In the genomic region with DNA sequence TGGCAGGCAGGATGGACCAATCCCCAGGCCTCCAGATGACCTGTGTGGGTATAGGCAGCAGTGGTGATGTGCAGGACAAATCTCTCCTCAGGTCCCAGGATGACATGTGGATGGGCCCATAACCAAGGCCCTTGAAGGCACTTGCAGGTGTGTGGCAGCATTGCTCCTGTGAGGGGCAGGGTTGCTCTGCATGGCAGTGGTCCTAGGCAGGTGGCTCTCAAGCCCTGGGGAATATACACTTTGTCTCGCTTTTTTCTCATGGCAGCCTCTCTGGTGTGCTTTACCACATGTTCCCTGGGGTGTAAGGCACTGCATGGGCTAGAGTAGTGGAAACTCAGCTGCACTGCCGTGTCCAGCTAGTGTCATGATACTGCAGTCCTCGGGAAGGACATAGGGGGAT, we compare ENCODE assay signal across 18 cellular contexts.
DNase-seq lines count a peak whose midpoint lies in the region; ATAC-seq, FAIRE-seq and TF ChIP-seq lines count a peak whose summit lies in the region.
"Had no signal": no experiment of that assay in that cellular context is flagged by ENCODE, and none has a peak within 500 bp of the region (broad histone marks: within the 10 kb centered on the region; RNA-seq: fewer than 3 reads in every experiment).

No MANE protein-coding gene starts in this region.

- in situ Hi-C loops in GM12878 (cut with MboI) = no loop called here

- H3K27ac ChIP-seq in GM12878 (ENCODE audit: control insufficient read depth, insufficient read depth) (no peak overlapping the region), spleen (no peak overlapping the region)
- H3K27ac ChIP-seq: 22Rv1, BLaER1 had no signal

- no peak overlapping the region for H2AFZ ChIP-seq in GM12878 (ENCODE audit: control insufficient read depth, low read depth, low read length)

- H3K9ac ChIP-seq in GM12878 (ENCODE audit: control insufficient read depth, insufficient read depth, low read length) = no peak overlapping the region
- H3K9ac ChIP-seq: BLaER1 had no signal

- no peak for TF ChIP-seq POLR2A in GM12878 (IDR thresholded peaks at IDR 0.05; ENCODE audit: low read depth, low read length)
- TF ChIP-seq POLR2A in spleen (IDR thresholded peaks at IDR 0.05) = no peak

- TF ChIP-seq CTCF in GM12878 (IDR thresholded peaks at IDR 0.05 in 2 of 3, conservative IDR thresholded peaks at IDR 0.05 in 1 of 3; ENCODE audit: control insufficient read depth in 2 of 3, extremely low read depth in 1 of 3, insufficient read depth in 1 of 3, low read depth in 3 of 3, low read length in 3 of 3) = peak in 2 of 3 experiments; percentile 13 to 33; a peak in 2 of 6 replicates
- no peak for TF ChIP-seq CTCF in spleen (IDR thresholded peaks at IDR 0.05 in 8 of 11, conservative IDR thresholded peaks at IDR 0.05 in 3 of 11)

- H3K27me3 ChIP-seq in GM12878 (replicated peaks in 1 of 2; ENCODE audit: control insufficient read depth in 2 of 2, insufficient read depth in 2 of 2, low read length in 1 of 2) = no peaks in the 10 kb centered on the region
- no peaks in the 10 kb centered on the region for H3K27me3 ChIP-seq in spleen (replicated peaks in 1 of 7)
- H3K27me3 ChIP-seq: BLaER1 had no signal

- CTCF ChIA-PET in GM12878 (lab: Yijun Ruan, JAX) = interaction anchor here (0.6 to 2.0 kb wide), 8 partner anchors 12 to 628 kb away, joined by 3 to 7 read pairs (median 4); no protein-coding TSS in a partner anchor

- no peak for TF ChIP-seq EP300 in GM12878 (IDR thresholded peaks at IDR 0.05; ENCODE audit: borderline replicate concordance in 1 of 2, control insufficient read depth in 1 of 2, low read depth in 2 of 2, low read length in 2 of 2)

- 0% methylated on average over 3 of the region's 3 CpGs for whole genome bisulfite sequencing in GM12878 (ENCODE audit: insufficient coverage, insufficient replicate concordance, low lambda C conversion rate, missing lambda C conversion rate)
- WGBS in spleen, 5 donors = 53 to 69% (median 60%) methylated on average over 3 of the region's 3 CpGs; no CpG with 5 or more reads in 1 of the 5 donors

- RAD21 ChIA-PET in GM12878 (lab: Charles Lee; ENCODE audit: unreplicated experiment) = interaction anchor here (0.6 to 2.1 kb wide), 10 partner anchors 23 to 479 kb away, joined by 3 to 14 read pairs (median 4); no protein-coding TSS in a partner anchor

- SMC1A ChIA-PET in GM12878 (lab: Charles Lee; ENCODE audit: uncharacterized antibody, unreplicated experiment) = interaction anchor here (0.6 to 3.4 kb wide), 17 partner anchors 10 to 626 kb away, joined by 3 to 19 read pairs (median 6); no protein-coding TSS in a partner anchor

- no peak overlapping the region for H3K4me2 ChIP-seq in GM12878 (ENCODE audit: control insufficient read depth, insufficient read depth)
- H3K4me2 ChIP-seq: BLaER1 had no signal

- H3K79me2 ChIP-seq in GM12878 (ENCODE audit: control insufficient read depth, insufficient read depth, low read length) = no peaks in the 10 kb centered on the region

- no TSS peak for BruUV-seq in GM12878 (replicated peaks; lab: Mats Ljungman, UMichigan)

- TF ChIP-seq RAD21 in GM12878 (IDR thresholded peaks at IDR 0.05; ENCODE audit: insufficient read depth, low read depth, low read length) = peak; percentile 35

- no peaks in the 10 kb centered on the region for H3K36me3 ChIP-seq in GM12878 (ENCODE audit: control insufficient read depth in 2 of 2, insufficient read depth in 2 of 2, low read length in 1 of 2)
- H3K36me3 ChIP-seq in spleen = no peaks in the 10 kb centered on the region
- H3K36me3 ChIP-seq: BLaER1 had no signal

- ATAC-seq in GM12878 (peak; percentile 80), HG02571 (IDR thresholded peaks at IDR 0.05; ENCODE audit: unreplicated experiment) (no peak)
- ATAC-seq: PC-3 had no signal

- H3K4me1 ChIP-seq in GM12878 (ENCODE audit: control insufficient read depth, insufficient read depth, low read length) (no peaks in the 10 kb centered on the region), spleen (no peaks in the 10 kb centered on the region)

- H3K9me3 ChIP-seq in GM12878 (replicated peaks; ENCODE audit: control insufficient read depth, insufficient read depth, low read length) = no peaks in the 10 kb centered on the region; the same call in 2 of the 3 replicates
- peaks cover 0 to 24% (median 15%) of the 10 kb centered on the region in 8 donors for H3K9me3 ChIP-seq in spleen
- H3K9me3 ChIP-seq: BLaER1 had no signal

- FAIRE-seq in GM12878 (lab: Jason Lieb, UNC) = no peak

- H3K4me3 ChIP-seq in GM12878 = no peak overlapping the region
- H3K4me3 ChIP-seq in spleen = no peak overlapping the region
- H3K4me3 ChIP-seq: BLaER1 had no signal

- DNase-seq in NCI-H524 (lab: John Stamatoyannopoulos, UW) = peak; percentile 4 to 39
- no peak for DNase-seq in NCI-H524 treated with DMSO at 0.1 percent for 48 hours (lab: John Stamatoyannopoulos, UW)
- DNase-seq in HuH-7 (ENCODE audit: low spot score) = peak; percentile 10
- no peak for DNase-seq in GM12878 (ENCODE audit: low read depth, low spot score)
- DNase-seq in spleen = peak; percentile 37
- no peak for DNase-seq in SKM-1 treated with dmso at 0.1 percent for 144 hours (lab: John Stamatoyannopoulos, UW; ENCODE audit: unreplicated experiment)
- no peak for DNase-seq in SW480 (ENCODE audit: low spot score)
- DNase-seq: CD8-positive, alpha-beta memory T cell; IMR-90; Kasumi-1; NCI-H1417; NCI-H2029; NCI-H526; PC-3; Right ventricle myocardium superior had no signal

- POLR2A ChIA-PET in GM12878 (lab: Charles Lee) = interaction anchor here (0.6 to 1.9 kb wide), 2 partner anchors 11 to 115 kb away, joined by 3 to 5 read pairs; no protein-coding TSS in a partner anchor

- H4K20me1 ChIP-seq in GM12878 (ENCODE audit: control insufficient read depth, insufficient read depth) = no peaks in the 10 kb centered on the region
- H4K20me1 ChIP-seq: BLaER1 had no signal

- intact Hi-C loops in GM12878 (cut with micrococcal nuclease; ENCODE audit: unreplicated experiment) (no loop called here), spleen (cut with DNase I; ENCODE audit: low total_unique reads) (no loop called here)

TF ChIP-seq in GM12878, 131 proteins besides CTCF, POLR2A, EP300 and RAD21:
- TF ChIP-seq WRNIP1 (IDR thresholded peaks at IDR 0.05; ENCODE audit: borderline replicate concordance, low read depth, low read length) (no peak), ELK1 (IDR thresholded peaks at IDR 0.05; ENCODE audit: low read depth, low read length) (no peak), SMC3 (IDR thresholded peaks at IDR 0.05; ENCODE audit: borderline replicate concordance, low read length) (peak; percentile 21; the same call in 1 of the 2 replicates), MEF2B (IDR thresholded peaks at IDR 0.05; ENCODE audit: partially characterized antibody, poor library complexity, severe bottlenecking) (peak; percentile 88), GABPA (IDR thresholded peaks at IDR 0.05; ENCODE audit: low read depth) (no peak), NBN (IDR thresholded peaks at IDR 0.05) (no peak), MLLT1 (IDR thresholded peaks at IDR 0.05) (no peak), ZNF384 (IDR thresholded peaks at IDR 0.05; ENCODE audit: borderline replicate concordance, low read depth, low read length) (no peak)
- TF ChIP-seq, protein P1, sequence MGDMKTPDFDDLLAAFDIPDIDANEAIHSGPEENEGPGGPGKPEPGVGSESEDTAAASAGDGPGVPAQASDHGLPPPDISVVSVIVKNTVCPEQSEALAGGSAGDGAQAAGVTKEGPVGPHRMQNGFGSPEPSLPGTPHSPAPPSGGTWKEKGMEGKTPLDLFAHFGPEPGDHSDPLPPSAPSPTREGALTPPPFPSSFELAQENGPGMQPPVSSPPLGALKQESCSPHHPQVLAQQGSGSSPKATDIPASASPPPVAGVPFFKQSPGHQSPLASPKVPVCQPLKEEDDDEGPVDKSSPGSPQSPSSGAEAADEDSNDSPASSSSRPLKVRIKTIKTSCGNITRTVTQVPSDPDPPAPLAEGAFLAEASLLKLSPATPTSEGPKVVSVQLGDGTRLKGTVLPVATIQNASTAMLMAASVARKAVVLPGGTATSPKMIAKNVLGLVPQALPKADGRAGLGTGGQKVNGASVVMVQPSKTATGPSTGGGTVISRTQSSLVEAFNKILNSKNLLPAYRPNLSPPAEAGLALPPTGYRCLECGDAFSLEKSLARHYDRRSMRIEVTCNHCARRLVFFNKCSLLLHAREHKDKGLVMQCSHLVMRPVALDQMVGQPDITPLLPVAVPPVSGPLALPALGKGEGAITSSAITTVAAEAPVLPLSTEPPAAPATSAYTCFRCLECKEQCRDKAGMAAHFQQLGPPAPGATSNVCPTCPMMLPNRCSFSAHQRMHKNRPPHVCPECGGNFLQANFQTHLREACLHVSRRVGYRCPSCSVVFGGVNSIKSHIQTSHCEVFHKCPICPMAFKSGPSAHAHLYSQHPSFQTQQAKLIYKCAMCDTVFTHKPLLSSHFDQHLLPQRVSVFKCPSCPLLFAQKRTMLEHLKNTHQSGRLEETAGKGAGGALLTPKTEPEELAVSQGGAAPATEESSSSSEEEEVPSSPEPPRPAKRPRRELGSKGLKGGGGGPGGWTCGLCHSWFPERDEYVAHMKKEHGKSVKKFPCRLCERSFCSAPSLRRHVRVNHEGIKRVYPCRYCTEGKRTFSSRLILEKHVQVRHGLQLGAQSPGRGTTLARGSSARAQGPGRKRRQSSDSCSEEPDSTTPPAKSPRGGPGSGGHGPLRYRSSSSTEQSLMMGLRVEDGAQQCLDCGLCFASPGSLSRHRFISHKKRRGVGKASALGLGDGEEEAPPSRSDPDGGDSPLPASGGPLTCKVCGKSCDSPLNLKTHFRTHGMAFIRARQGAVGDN (IDR thresholded peaks at IDR 0.05) = 0 out of 2 replicates have a peak, but pooled peaks have one; percentile 25

Comparison
In these comparisons a context has a peak if more than half of its experiments do, and no peak if none do; other contexts are left out.
1. DNase-seq: peak in NCI-H524 (2 of 2), HuH-7 (single experiment) and spleen (single experiment); none in NCI-H524 treated with DMSO at 0.1 percent for 48 hours (single experiment), GM12878 (single experiment), SKM-1 treated with dmso at 0.1 percent for 144 hours (single experiment) and SW480 (single experiment).
2. CTCF ChIP-seq: peak in GM12878 (2 of 3); none in spleen (0 of 11).